ENCODE assay signal across 9 cellular contexts in genomic region chr1:154176341-154176740, GRCh38. TPM values are rescaled to one million over a fixed set of nuclear protein-coding genes. Genes with fewer than 3 reads are reported as not detected.
DNase-seq lines count a peak whose midpoint lies in the region; TF ChIP-seq lines count a peak whose summit lies in the region.
"Had no signal": no experiment of that assay in that cellular context is flagged by ENCODE, and none has a peak within 500 bp of the region (broad histone marks: within the 10 kb centered on the region; RNA-seq: fewer than 3 reads in every experiment).

No MANE protein-coding gene starts in this region.

- TF ChIP-seq EP300 in suprapubic skin (IDR thresholded peaks at IDR 0.05): no peak

- POLR2A ChIA-PET in GM10248 (lab: Yijun Ruan, JAX): interaction anchor here (0.7 kb wide), 1 partner anchor 20 kb away, joined by 3 read pairs; no protein-coding TSS in a partner anchor

- H3K36me3 ChIP-seq in BLaER1 (peaks cover 90% of the 10 kb centered on the region), MG63 (peaks cover 90% of the 10 kb centered on the region), suprapubic skin (peaks cover 34% of the 10 kb centered on the region)
- peaks cover 40% of the 10 kb centered on the region for H3K36me3 ChIP-seq in effector memory CD4-positive, alpha-beta T cell (ENCODE audit: control insufficient read depth, insufficient read depth, low read length)

- H3K27me3 ChIP-seq in BLaER1: no peaks in the 10 kb centered on the region
- no peaks in the 10 kb centered on the region for H3K27me3 ChIP-seq in MG63
- no peaks in the 10 kb centered on the region for H3K27me3 ChIP-seq in effector memory CD4-positive, alpha-beta T cell (replicated peaks; ENCODE audit: control insufficient read depth, insufficient read depth, low read length, poor library complexity, severe bottlenecking)
- H3K27me3 ChIP-seq in suprapubic skin: no peaks in the 10 kb centered on the region

- H3K27ac ChIP-seq in BLaER1: peak overlapping the region; percentile 62
- peak overlapping the region; percentile 14 for H3K27ac ChIP-seq in effector memory CD4-positive, alpha-beta T cell (ENCODE audit: insufficient read depth, low read length, poor library complexity, severe bottlenecking)
- no peak overlapping the region for H3K27ac ChIP-seq in suprapubic skin

- DNase-seq in MG63 (peak; percentile 35), myocyte (ENCODE audit: low read depth) (peak; percentile 49), GM10248 (ENCODE audit: extremely low spot score) (no peak), T1000 (lab: John Stamatoyannopoulos, UW) (no peak), NCI-H1694 treated with DMSO at 0.1 percent for 48 hours (lab: John Stamatoyannopoulos, UW) (no peak), suprapubic skin (ENCODE audit: low spot score in 2 of 2) (no peak)
- no peak for DNase-seq in effector memory CD4-positive, alpha-beta T cell

- peak overlapping the region; percentile 35; the same call in 1 of the 2 replicates for H3K9ac ChIP-seq in BLaER1

- no peak for TF ChIP-seq CTCF in GM10248 (IDR thresholded peaks at IDR 0.05; ENCODE audit: control extremely low read depth, extremely low read depth, low read depth, missing control alignments)
- TF ChIP-seq CTCF in suprapubic skin (IDR thresholded peaks at IDR 0.05): no peak

- TF ChIP-seq POLR2A in suprapubic skin (IDR thresholded peaks at IDR 0.05): no peak

- CTCF ChIA-PET in GM10248 (lab: Yijun Ruan, JAX): interaction anchor here (1.6 to 3.4 kb wide), 4 partner anchors 8 to 23 kb away, joined by 3 to 9 read pairs (median 7); no protein-coding TSS in a partner anchor

- H3K4me1 ChIP-seq in BLaER1 (peaks cover 64% of the 10 kb centered on the region), suprapubic skin (peaks cover 52% of the 10 kb centered on the region)
- H3K4me1 ChIP-seq in effector memory CD4-positive, alpha-beta T cell (ENCODE audit: control insufficient read depth, insufficient read depth, low read length, poor library complexity, severe bottlenecking): peaks cover 50% of the 10 kb centered on the region

- H3K4me2 ChIP-seq in BLaER1: peak overlapping the region; percentile 96

- H3K9me3 ChIP-seq in BLaER1 (no peaks in the 10 kb centered on the region), MG63 (no peaks in the 10 kb centered on the region), suprapubic skin (no peaks in the 10 kb centered on the region)
- H3K9me3 ChIP-seq in effector memory CD4-positive, alpha-beta T cell (ENCODE audit: control insufficient read depth, low read length): no peaks in the 10 kb centered on the region

- H3K4me3 ChIP-seq in BLaER1 (peak overlapping the region; percentile 32; the same call in 1 of the 2 replicates), MG63 (no peak overlapping the region), suprapubic skin (no peak overlapping the region)
- H3K4me3 ChIP-seq in effector memory CD4-positive, alpha-beta T cell (ENCODE audit: insufficient read depth, low read depth, low read length, poor library complexity, severe bottlenecking): no peak overlapping the region

- 32% methylated on average over 2 of the region's 2 CpGs for WGBS in suprapubic skin

- peaks cover 100% of the 10 kb centered on the region for H4K20me1 ChIP-seq in BLaER1

RNA-seq across cellular contexts. Expression of gene TPM3, which starts 15.6 kb away (rescaled TPM):
- total RNA-seq in MG63 (2014; rRNA removed; shearing (Covaris generic); ENCODE audit: low replicate concordance): 991 and 1,067 TPM in 2 replicates
- total RNA-seq in myocyte (819 and 978 TPM in 2 replicates), suprapubic skin (100 to 1,000 TPM; 156 to 192 (median 181) TPM)
- polyA plus RNA-seq in myocyte (2012): 668 TPM

RNA-seq across cellular contexts. Expression of gene NUP210L, which starts 21.5 kb away (rescaled TPM):
- total RNA-seq in MG63 (2014; rRNA removed; shearing (Covaris generic); ENCODE audit: low replicate concordance): not detected in 2 replicates
- total RNA-seq in myocyte: 0.13 TPM in 1 of 2 replicates, not detected in the other
- not detected for polyA plus RNA-seq in myocyte (2012)
- not detected for total RNA-seq in suprapubic skin
- total RNA-seq: SK-MEL-5 had no signal

RNA-seq across cellular contexts. Expression of gene CFAP141, which starts 29.8 kb away (rescaled TPM):
- total RNA-seq in MG63 (2014; rRNA removed; shearing (Covaris generic); ENCODE audit: low replicate concordance): not detected in 2 replicates
- total RNA-seq in myocyte (not detected in 2 replicates), suprapubic skin (not detected)
- not detected for polyA plus RNA-seq in myocyte (2012)
- total RNA-seq: SK-MEL-5 had no signal

RNA-seq across cellular contexts. Expression of gene UBAP2L, which starts 44.4 kb away (rescaled TPM):
- total RNA-seq in MG63 (2014; rRNA removed; shearing (Covaris generic); ENCODE audit: low replicate concordance): 208 and 217 TPM in 2 replicates
- total RNA-seq in myocyte (96.7 and 97.1 TPM in 2 replicates), suprapubic skin (100 to 1,000 TPM in 1 of 4 donors, 10 to 100 TPM in 3; 69.8 to 124 (median 83.0) TPM)
- 155 TPM for polyA plus RNA-seq in myocyte (2012)

Comparison
In these comparisons a context has a peak if more than half of its experiments do, and no peak if none do; other contexts are left out.
1. DNase-seq: peak in MG63 (single experiment) and myocyte (single experiment); none in effector memory CD4-positive, alpha-beta T cell (0 of 3), GM10248 (single experiment), T1000 (single experiment), NCI-H1694 treated with DMSO at 0.1 percent for 48 hours (single experiment) and suprapubic skin (0 of 2).